In the genomic region with DNA sequence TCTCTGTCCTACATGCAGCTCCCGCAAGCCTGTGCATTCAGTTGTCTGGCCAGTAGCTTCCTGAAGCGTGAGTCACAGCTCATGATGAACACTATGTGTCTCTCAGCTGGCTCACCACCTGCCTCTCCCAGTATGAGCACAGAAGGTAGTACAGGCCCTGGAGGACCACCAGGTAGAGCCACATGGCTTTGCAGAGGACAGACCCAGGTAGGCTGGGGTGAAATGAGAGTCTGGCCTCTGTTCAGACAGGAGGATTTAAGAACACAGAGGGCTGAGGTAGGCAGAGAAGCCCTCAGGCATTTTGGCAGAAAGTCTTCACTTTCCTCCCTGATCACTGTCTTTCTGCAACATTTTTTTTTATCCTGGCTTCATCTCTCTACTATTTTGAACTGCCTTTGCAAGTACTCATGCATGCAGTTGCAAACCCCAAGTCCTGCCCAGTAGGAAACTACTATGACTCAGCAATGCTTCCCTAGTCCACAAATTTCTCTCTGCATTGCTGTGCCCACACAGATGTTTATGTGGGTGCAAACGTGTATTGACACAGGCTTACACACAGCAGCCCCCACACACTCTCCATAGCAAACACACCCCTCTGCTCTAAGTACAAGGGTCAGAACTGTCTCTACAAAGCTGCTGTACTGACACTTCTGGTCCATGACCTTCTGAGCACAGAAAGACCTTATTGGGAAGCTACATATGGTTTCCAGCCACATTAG, we compare ENCODE assay signal across 8 cellular contexts. TPM values are rescaled to one million over a fixed set of nuclear protein-coding genes. Genes with fewer than 3 reads are reported as not detected.
A peak's percentile ranks its signal among the peaks of the same experiment; 100 is the strongest.
DNase-seq lines count a peak whose midpoint lies in the region; ATAC-seq, FAIRE-seq and TF ChIP-seq lines count a peak whose summit lies in the region.

No MANE protein-coding gene starts in this region.

- no peak overlapping the region for H3K4me3 Mint-ChIP-seq in progenitor cell of endocrine pancreas (ENCODE audit: low read depth)

- peak; percentile 31 for DNase-seq in GM04503 (ENCODE audit: low read depth)
- no peak for DNase-seq in HTR-8/SVneo (ENCODE audit: insufficient read length, low spot score)
- DNase-seq in dedifferentiated amniotic fluid mesenchymal stem cell (ENCODE audit: extremely low spot score): peak; percentile 69
- DNase-seq in progenitor cell of endocrine pancreas (ENCODE audit: low spot score, unreplicated experiment): no peak
- no peak for DNase-seq in NCI-H1092 treated with DMSO at 0.1 percent for 48 hours (lab: John Stamatoyannopoulos, UW)
- no peak for DNase-seq in SKM-1 (lab: John Stamatoyannopoulos, UW; ENCODE audit: unreplicated experiment)
- DNase-seq in NCI-H1105 treated with DMSO at 0.1 percent for 48 hours (lab: John Stamatoyannopoulos, UW): no peak

- peak; percentile 91 for FAIRE-seq in HTR-8/SVneo (lab: Jason Lieb, UNC)

- H3K4me1 Mint-ChIP-seq in progenitor cell of endocrine pancreas (ENCODE audit: low read depth): peaks cover 7% of the 10 kb centered on the region

- TF ChIP-seq CTCF in progenitor cell of endocrine pancreas (IDR thresholded peaks at IDR 0.05; ENCODE audit: unreplicated experiment): no peak

- H3K9me3 Mint-ChIP-seq in progenitor cell of endocrine pancreas (ENCODE audit: low read depth): peaks cover 26% of the 10 kb centered on the region

- H3K36me3 Mint-ChIP-seq in progenitor cell of endocrine pancreas (ENCODE audit: insufficient read depth): no peaks in the 10 kb centered on the region

- H3K27ac Mint-ChIP-seq in progenitor cell of endocrine pancreas: peak overlapping the region; percentile 30

- H3K27me3 Mint-ChIP-seq in progenitor cell of endocrine pancreas: no peaks in the 10 kb centered on the region

- no peak for ATAC-seq in GM19467 (IDR thresholded peaks at IDR 0.05; ENCODE audit: unreplicated experiment)

RNA-seq across cellular contexts. Expression of a gene that starts 7.2 kb away (rescaled TPM):
- total RNA-seq in progenitor cell of endocrine pancreas: not detected in 2 replicates

RNA-seq across cellular contexts. Expression of a gene that starts 15.9 kb away (rescaled TPM):
- total RNA-seq in progenitor cell of endocrine pancreas: 0.87 and 0.98 TPM in 2 replicates

Comparison
In these comparisons a context has a peak if more than half of its experiments do, and no peak if none do; other contexts are left out.
1. DNase-seq: peak in GM04503 (single experiment) and dedifferentiated amniotic fluid mesenchymal stem cell (single experiment); none in HTR-8/SVneo (single experiment), progenitor cell of endocrine pancreas (single experiment), NCI-H1092 treated with DMSO at 0.1 percent for 48 hours (single experiment), SKM-1 (single experiment) and NCI-H1105 treated with DMSO at 0.1 percent for 48 hours (single experiment).